In the genomic region with DNA sequence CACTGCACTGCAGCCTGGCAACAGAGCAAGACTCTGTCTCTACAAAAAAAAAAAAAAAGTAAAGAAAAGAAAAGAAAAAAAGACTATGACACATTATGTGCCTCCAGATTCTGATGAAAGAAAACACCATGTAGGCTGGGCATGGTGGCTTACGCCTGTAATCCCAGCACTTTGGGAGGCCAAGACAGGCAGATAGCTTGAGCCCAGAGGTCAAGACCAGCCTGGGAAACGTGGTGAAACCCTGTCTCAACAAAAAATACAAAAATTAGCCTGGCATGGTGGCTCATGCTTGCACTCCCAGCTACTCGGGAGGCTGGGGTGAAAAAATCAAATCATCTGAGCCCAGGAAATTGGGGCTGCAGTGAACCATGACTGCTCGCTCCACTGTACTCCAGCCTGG, we compare ENCODE assay signal across 1 cellular context.
TF ChIP-seq lines count a peak whose summit lies in the region.

No MANE protein-coding gene starts in this region.

TF ChIP-seq in IMR-90, 13 proteins besides CTCF, POLR2A, EP300 and RAD21 (continued from another document):
- TF ChIP-seq CEBPB (IDR thresholded peaks at IDR 0.05; ENCODE audit: low read depth, low read length) (no peak), BHLHE40 (IDR thresholded peaks at IDR 0.05; ENCODE audit: low read depth, low read length) (no peak), RFX5 (IDR thresholded peaks at IDR 0.05; ENCODE audit: low read depth, low read length) (no peak), MXI1 (IDR thresholded peaks at IDR 0.05; ENCODE audit: borderline replicate concordance, low read depth, low read length) (no peak), RCOR1 (IDR thresholded peaks at IDR 0.05; ENCODE audit: insufficient replicate concordance, low read length) (no peak), MAZ (IDR thresholded peaks at IDR 0.05; ENCODE audit: borderline replicate concordance, low read depth, low read length) (no peak)
- TF ChIP-seq, protein P1, sequence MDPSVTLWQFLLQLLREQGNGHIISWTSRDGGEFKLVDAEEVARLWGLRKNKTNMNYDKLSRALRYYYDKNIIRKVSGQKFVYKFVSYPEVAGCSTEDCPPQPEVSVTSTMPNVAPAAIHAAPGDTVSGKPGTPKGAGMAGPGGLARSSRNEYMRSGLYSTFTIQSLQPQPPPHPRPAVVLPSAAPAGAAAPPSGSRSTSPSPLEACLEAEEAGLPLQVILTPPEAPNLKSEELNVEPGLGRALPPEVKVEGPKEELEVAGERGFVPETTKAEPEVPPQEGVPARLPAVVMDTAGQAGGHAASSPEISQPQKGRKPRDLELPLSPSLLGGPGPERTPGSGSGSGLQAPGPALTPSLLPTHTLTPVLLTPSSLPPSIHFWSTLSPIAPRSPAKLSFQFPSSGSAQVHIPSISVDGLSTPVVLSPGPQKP (IDR thresholded peaks at IDR 0.05; ENCODE audit: borderline replicate concordance, low read depth, low read length): no peak
